Comparison of ENCODE assay signal across 15 cellular contexts in genomic region chr5:148458036-148458888, GRCh38.
"Had no signal": no experiment of that assay in that cellular context is flagged by ENCODE, and none has a peak within 500 bp of the region (broad histone marks: within the 10 kb centered on the region; RNA-seq: fewer than 3 reads in every experiment).

No MANE protein-coding gene starts in this region.

- H3K9me3 ChIP-seq: left lung, psoas muscle, thoracic aorta had no signal

- DNase-seq: activated CD4-positive, alpha-beta T cell treated with anti-CD3 and anti-CD28 coated beads, Interleukin-2, amount 10 ng/mL, durations not matched to agents 7 days and 5 days; activated CD4-positive, CD25-positive, alpha-beta regulatory T cell; activated effector memory CD4-positive, alpha-beta T cell treated with Interleukin-2 at 50 U/mL for 16 hours; anterior cingulate cortex; cerebellar nuclear complex; effector CD8-positive, alpha-beta T cell; foreskin fibroblast; hippocampal formation; kidney; left lung; psoas muscle; SW 1271 had no signal

- H3K9me3 Mint-ChIP-seq: activated CD4-positive, alpha-beta T cell treated with anti-CD3 and anti-CD28 coated beads, Interleukin-2, amount 10 ng/mL, durations not matched to agents 7 days and 5 days; activated naive CD4-positive, alpha-beta T cell treated with anti-CD3 and anti-CD28 coated beads, Interleukin-2, amount 50 U/mL, for 24 hours had no signal

- H3K36me3 ChIP-seq: left lung, thoracic aorta had no signal

- H3K27ac ChIP-seq: left lung, psoas muscle, thoracic aorta had no signal

- H3K27ac Mint-ChIP-seq: activated CD4-positive, alpha-beta T cell treated with anti-CD3 and anti-CD28 coated beads, Interleukin-2, amount 10 ng/mL, durations not matched to agents 7 days and 5 days; activated naive CD4-positive, alpha-beta T cell treated with anti-CD3 and anti-CD28 coated beads, Interleukin-2, amount 50 U/mL, for 24 hours had no signal

- ATAC-seq: psoas muscle, sciatic nerve had no signal

- H3K4me1 Mint-ChIP-seq: activated CD4-positive, alpha-beta T cell treated with anti-CD3 and anti-CD28 coated beads, Interleukin-2, amount 10 ng/mL, durations not matched to agents 7 days and 5 days had no signal

- H3K4me3 Mint-ChIP-seq: activated CD4-positive, alpha-beta T cell treated with anti-CD3 and anti-CD28 coated beads, Interleukin-2, amount 10 ng/mL, durations not matched to agents 7 days and 5 days; activated naive CD4-positive, alpha-beta T cell treated with anti-CD3 and anti-CD28 coated beads, Interleukin-2, amount 50 U/mL, for 24 hours had no signal

- H3K4me1 ChIP-seq: left lung, psoas muscle had no signal

- H3K36me3 Mint-ChIP-seq: activated naive CD4-positive, alpha-beta T cell treated with anti-CD3 and anti-CD28 coated beads, Interleukin-2, amount 50 U/mL, for 24 hours had no signal

- H3K27me3 ChIP-seq: left lung had no signal

- H3K4me3 ChIP-seq: left lung, psoas muscle, thoracic aorta had no signal
